In genomic region chr12:26195250-26195640, GRCh38 we compare ENCODE assay signal across 8 cellular contexts. TPM values are rescaled to one million over a fixed set of nuclear protein-coding genes. Genes with fewer than 3 reads are reported as not detected.
DNase-seq lines count a peak whose midpoint lies in the region; ATAC-seq, FAIRE-seq and TF ChIP-seq lines count a peak whose summit lies in the region.

A gene with protein sequence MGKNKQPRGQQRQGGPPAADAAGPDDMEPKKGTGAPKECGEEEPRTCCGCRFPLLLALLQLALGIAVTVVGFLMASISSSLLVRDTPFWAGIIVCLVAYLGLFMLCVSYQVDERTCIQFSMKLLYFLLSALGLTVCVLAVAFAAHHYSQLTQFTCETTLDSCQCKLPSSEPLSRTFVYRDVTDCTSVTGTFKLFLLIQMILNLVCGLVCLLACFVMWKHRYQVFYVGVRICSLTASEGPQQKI (plus strand): TSS chr12:26195573. CDS start chr12:26195673, 100 bp downstream.

- peak within 1 kb of the TSS; percentile 66 for H3K4me3 ChIP-seq in GM23338

- H3K4me1 Mint-ChIP-seq in GM23338 = peaks cover 8% of the 10 kb centered on the region; the same call in 2 of the 3 replicates
- peaks cover 2% of the 10 kb centered on the region for H3K4me1 Mint-ChIP-seq in endothelial cell (ENCODE audit: unreplicated experiment)
- peaks cover 8% of the 10 kb centered on the region for H3K4me1 Mint-ChIP-seq in memory B cell

- no peak for FAIRE-seq in RCC 7860 (lab: Jason Lieb, UNC)

- TF ChIP-seq CTCF in GM23338 (conservative IDR thresholded peaks at IDR 0.05; ENCODE audit: low read depth in 2 of 2) (no peak), endothelial cell (IDR thresholded peaks at IDR 0.05; ENCODE audit: unreplicated experiment) (no peak)

- peak; percentile 79 for DNase-seq in Daoy (ENCODE audit: low read depth)
- peak; percentile 61 for DNase-seq in GM23338 (ENCODE audit: low spot score)
- peak; percentile 62 for DNase-seq in RPMI7951 (ENCODE audit: low read depth)
- DNase-seq in endothelial cell (ENCODE audit: low spot score) = peak; percentile 49
- peak; percentile 10 to 22 for DNase-seq in memory B cell (ENCODE audit: low spot score in 2 of 2)
- DNase-seq in superior temporal gyrus (ENCODE audit: extremely low spot score) = peak; percentile 62
- DNase-seq in RCC 7860 (ENCODE audit: low spot score) = no peak

- peak within 1 kb of the TSS; percentile 95 for H3K4me2 ChIP-seq in GM23338

- H3K36me3 Mint-ChIP-seq in GM23338 (ENCODE audit: low read depth) (no peaks in the 10 kb centered on the region), endothelial cell (ENCODE audit: low read depth, unreplicated experiment) (no peaks in the 10 kb centered on the region), memory B cell (no peaks in the 10 kb centered on the region)

- no peaks in the 10 kb centered on the region for H3K9me3 Mint-ChIP-seq in GM23338
- no peaks in the 10 kb centered on the region for H3K9me3 Mint-ChIP-seq in endothelial cell (ENCODE audit: unreplicated experiment)
- H3K9me3 Mint-ChIP-seq in memory B cell = no peaks in the 10 kb centered on the region

- H3K4me3 Mint-ChIP-seq in GM23338 = peak within 1 kb of the TSS; percentile 92
- peak within 1 kb of the TSS; percentile 92 for H3K4me3 Mint-ChIP-seq in endothelial cell (ENCODE audit: unreplicated experiment)
- peak within 1 kb of the TSS; percentile 94 for H3K4me3 Mint-ChIP-seq in memory B cell

- no peaks in the 10 kb centered on the region for H3K36me3 ChIP-seq in GM23338 (ENCODE audit: insufficient read depth)

- H4K20me1 ChIP-seq in GM23338 (replicated peaks; ENCODE audit: insufficient read depth) = no peaks in the 10 kb centered on the region

- H3K79me2 ChIP-seq in GM23338 (replicated peaks; ENCODE audit: insufficient read depth) = no peaks in the 10 kb centered on the region

- no peak within 1 kb of the TSS for H3K27ac ChIP-seq in GM23338 (ENCODE audit: low read depth)

- peak; percentile 77 for ATAC-seq in GM23338
- ATAC-seq in memory B cell (ENCODE audit: low read depth) = peak; percentile 67
- no peak for ATAC-seq in HG03378 (IDR thresholded peaks at IDR 0.05; ENCODE audit: unreplicated experiment)

- H3K27ac Mint-ChIP-seq in GM23338 = 0 out of 2 replicates have a peak within 1 kb of the TSS, but pooled peaks have one; percentile 78
- H3K27ac Mint-ChIP-seq in endothelial cell (ENCODE audit: unreplicated experiment) = no peak within 1 kb of the TSS
- peak within 1 kb of the TSS; percentile 91 for H3K27ac Mint-ChIP-seq in memory B cell

- peaks cover 15% of the 10 kb centered on the region for H3K4me1 ChIP-seq in GM23338 (ENCODE audit: insufficient read depth)

- no peaks in the 10 kb centered on the region; the same call in 1 of the 2 replicates for H3F3A ChIP-seq in GM23338 (replicated peaks; ENCODE audit: low read depth)

- H2AFZ ChIP-seq in GM23338 = peak within 1 kb of the TSS; percentile 98

- H3K9me2 ChIP-seq in GM23338 (ENCODE audit: insufficient read depth) = no peaks in the 10 kb centered on the region

- H3K27me3 ChIP-seq in GM23338 (ENCODE audit: insufficient read depth) = peaks cover 56% of the 10 kb centered on the region

- H3K27me3 Mint-ChIP-seq in GM23338 (ENCODE audit: insufficient read depth, low read depth, poor library complexity) = peaks cover 25% of the 10 kb centered on the region
- H3K27me3 Mint-ChIP-seq in endothelial cell (ENCODE audit: unreplicated experiment) = peaks cover 5% of the 10 kb centered on the region
- no peaks in the 10 kb centered on the region for H3K27me3 Mint-ChIP-seq in memory B cell

TF ChIP-seq in GM23338, 12 proteins besides CTCF, POLR2A, EP300 and RAD21:
- TF ChIP-seq REST (IDR thresholded peaks at IDR 0.05; ENCODE audit: unreplicated experiment) (no peak), EZH2 (IDR thresholded peaks at IDR 0.05; ENCODE audit: low read depth, unreplicated experiment) (peak; percentile 46)

RNA-seq across cellular contexts. Expression of the gene that starts here (rescaled TPM):
- 6.0 and 7.3 TPM in 2 replicates for total RNA-seq in Daoy (2014; rRNA removed; shearing (Covaris generic))
- 1.1 and 3.1 TPM in 2 replicates for total RNA-seq in GM23338 (2014; rRNA removed; shearing (Covaris generic))
- polyA plus RNA-seq in GM23338 (2016; fragmentation: Nextera tagmentation; extraction: Ambion mirVana) = 2.3 and 2.8 TPM in 2 replicates
- total RNA-seq in RPMI7951 (2014; rRNA removed; shearing (Covaris generic)) = 13.2 and 14.0 TPM in 2 replicates
- total RNA-seq in endothelial cell (ENCODE audit: unreplicated experiment) = 2.7 TPM
